ENCODE assay signal across 8 cellular contexts in genomic region chr10:27240212-27240890, GRCh38. TPM values are rescaled to one million over a fixed set of nuclear protein-coding genes. Genes with fewer than 3 reads are reported as not detected.
DNase-seq lines count a peak whose midpoint lies in the region; ATAC-seq and TF ChIP-seq lines count a peak whose summit lies in the region.

A gene with protein sequence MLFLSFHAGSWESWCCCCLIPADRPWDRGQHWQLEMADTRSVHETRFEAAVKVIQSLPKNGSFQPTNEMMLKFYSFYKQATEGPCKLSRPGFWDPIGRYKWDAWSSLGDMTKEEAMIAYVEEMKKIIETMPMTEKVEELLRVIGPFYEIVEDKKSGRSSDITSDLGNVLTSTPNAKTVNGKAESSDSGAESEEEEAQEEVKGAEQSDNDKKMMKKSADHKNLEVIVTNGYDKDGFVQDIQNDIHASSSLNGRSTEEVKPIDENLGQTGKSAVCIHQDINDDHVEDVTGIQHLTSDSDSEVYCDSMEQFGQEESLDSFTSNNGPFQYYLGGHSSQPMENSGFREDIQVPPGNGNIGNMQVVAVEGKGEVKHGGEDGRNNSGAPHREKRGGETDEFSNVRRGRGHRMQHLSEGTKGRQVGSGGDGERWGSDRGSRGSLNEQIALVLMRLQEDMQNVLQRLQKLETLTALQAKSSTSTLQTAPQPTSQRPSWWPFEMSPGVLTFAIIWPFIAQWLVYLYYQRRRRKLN (minus strand): TSS chr10:27240797. CDS start chr10:27240688, 109 bp downstream.

- ATAC-seq in DND-41 (ENCODE audit: insufficient read depth, low read depth) = peak; percentile 48
- ATAC-seq in GM21717 (IDR thresholded peaks at IDR 0.05; ENCODE audit: unreplicated experiment) = peak; percentile 55
- peak; percentile 70 for ATAC-seq in RWPE2 (ENCODE audit: low read depth)
- peak; percentile 52 to 77 (median 55) for ATAC-seq in natural killer cell

- H3K27me3 ChIP-seq in DND-41 (ENCODE audit: insufficient read depth, low read length, poor library complexity) (no peaks in the 10 kb centered on the region), RWPE2 (ENCODE audit: insufficient read depth, poor library complexity, severe bottlenecking) (no peaks in the 10 kb centered on the region)

- H3K9ac ChIP-seq in DND-41 (ENCODE audit: low read depth, low read length) = peak within 1 kb of the TSS; percentile 75

- peak within 1 kb of the TSS; percentile 88 for H2AFZ ChIP-seq in DND-41 (ENCODE audit: low read depth, low read length)

- TF ChIP-seq CTCF in DND-41 (IDR thresholded peaks at IDR 0.05; ENCODE audit: borderline replicate concordance, extremely low read depth, low read length, poor library complexity, severe bottlenecking) (no peak), RWPE2 (IDR thresholded peaks at IDR 0.05; ENCODE audit: poor library complexity, severe bottlenecking) (no peak), fibroblast of pulmonary artery (IDR thresholded peaks at IDR 0.05; ENCODE audit: low read length, missing control alignments) (no peak), natural killer cell (IDR thresholded peaks at IDR 0.05) (no peak)

- peaks cover 61% of the 10 kb centered on the region for H3K79me2 ChIP-seq in DND-41 (ENCODE audit: insufficient read depth, low read length)

- H3K36me3 ChIP-seq in DND-41 (ENCODE audit: insufficient read depth, low read length) (peaks cover 7% of the 10 kb centered on the region; the same call in 1 of the 2 replicates), RWPE2 (ENCODE audit: low read depth) (peaks cover 8% of the 10 kb centered on the region; the same call in 1 of the 2 replicates)

- H3K27ac ChIP-seq in DND-41 (ENCODE audit: low read length) (peak within 1 kb of the TSS; percentile 99), RWPE2 (ENCODE audit: poor library complexity, severe bottlenecking) (peak within 1 kb of the TSS; percentile 85)

- H3K9me3 Mint-ChIP-seq in natural killer cell = no peaks in the 10 kb centered on the region

- peak; percentile 81 for DNase-seq in DND-41
- DNase-seq in KG1 (lab: John Stamatoyannopoulos, UW) = peak; percentile 89
- DNase-seq in RWPE2 (ENCODE audit: low spot score) = peak; percentile 82
- DNase-seq in activated effector memory CD4-positive, alpha-beta T cell treated with Interleukin-2 at 50 U/mL for 16 hours = peak; percentile 67
- peak; percentile 85 for DNase-seq in fibroblast of pulmonary artery (ENCODE audit: low read depth)
- peak; percentile 68 for DNase-seq in natural killer cell
- DNase-seq in stromal cell of bone marrow (ENCODE audit: low read depth) = peak; percentile 66

- H3K4me2 ChIP-seq in DND-41 (ENCODE audit: insufficient read depth, low read length) = peak within 1 kb of the TSS; percentile 78

- H3K27ac Mint-ChIP-seq in natural killer cell = peak within 1 kb of the TSS; percentile 98

- no peaks in the 10 kb centered on the region for H4K20me1 ChIP-seq in DND-41 (ENCODE audit: insufficient read depth, low read length)

- H3K4me3 ChIP-seq in DND-41 (ENCODE audit: low read depth in 1 of 2, low read length in 2 of 2) (peak within 1 kb of the TSS; percentile 66 to 73), RWPE2 (ENCODE audit: severe bottlenecking) (peak within 1 kb of the TSS; percentile 53), fibroblast of pulmonary artery (replicated peaks; ENCODE audit: low read depth, low read length) (peak within 1 kb of the TSS; percentile 91)

- peak within 1 kb of the TSS; percentile 95 for H3K4me3 Mint-ChIP-seq in natural killer cell

- peaks cover 41 to 44% of the 10 kb centered on the region in 2 donors for H3K4me1 Mint-ChIP-seq in natural killer cell

- H3K27me3 Mint-ChIP-seq in natural killer cell (ENCODE audit: low read depth in 2 of 2) = no peaks in the 10 kb centered on the region

- H3K9me3 ChIP-seq in DND-41 (ENCODE audit: insufficient read depth, low read length, severe bottlenecking) (no peaks in the 10 kb centered on the region), RWPE2 (ENCODE audit: severe bottlenecking) (no peaks in the 10 kb centered on the region)

- intact Hi-C loops in natural killer cell (cut with micrococcal nuclease) = loop anchor here (1.0 to 5.0 kb wide), 3 partner anchors 15 to 1292 kb away; partner anchors contain the start of genes RAB18 and WAC

- no peaks in the 10 kb centered on the region for H3K36me3 Mint-ChIP-seq in natural killer cell

- H3K4me1 ChIP-seq in DND-41 (ENCODE audit: insufficient read depth, low read length) = peaks cover 34% of the 10 kb centered on the region
- H3K4me1 ChIP-seq in RWPE2 (ENCODE audit: insufficient read depth, poor library complexity, severe bottlenecking) = peaks cover 16% of the 10 kb centered on the region

RNA-seq across cellular contexts. Expression of the gene that starts here (rescaled TPM):
- total RNA-seq in natural killer cell = 10 to 100 TPM; 38.2 to 58.8 (median 47.4) TPM

Comparison
In these comparisons a context has a peak if more than half of its experiments do, and no peak if none do; other contexts are left out.
1. Peak in every context shown above with its lines: DNase-seq, ATAC-seq, H3K4me3 ChIP-seq and H3K27ac ChIP-seq.